In the genomic region with DNA sequence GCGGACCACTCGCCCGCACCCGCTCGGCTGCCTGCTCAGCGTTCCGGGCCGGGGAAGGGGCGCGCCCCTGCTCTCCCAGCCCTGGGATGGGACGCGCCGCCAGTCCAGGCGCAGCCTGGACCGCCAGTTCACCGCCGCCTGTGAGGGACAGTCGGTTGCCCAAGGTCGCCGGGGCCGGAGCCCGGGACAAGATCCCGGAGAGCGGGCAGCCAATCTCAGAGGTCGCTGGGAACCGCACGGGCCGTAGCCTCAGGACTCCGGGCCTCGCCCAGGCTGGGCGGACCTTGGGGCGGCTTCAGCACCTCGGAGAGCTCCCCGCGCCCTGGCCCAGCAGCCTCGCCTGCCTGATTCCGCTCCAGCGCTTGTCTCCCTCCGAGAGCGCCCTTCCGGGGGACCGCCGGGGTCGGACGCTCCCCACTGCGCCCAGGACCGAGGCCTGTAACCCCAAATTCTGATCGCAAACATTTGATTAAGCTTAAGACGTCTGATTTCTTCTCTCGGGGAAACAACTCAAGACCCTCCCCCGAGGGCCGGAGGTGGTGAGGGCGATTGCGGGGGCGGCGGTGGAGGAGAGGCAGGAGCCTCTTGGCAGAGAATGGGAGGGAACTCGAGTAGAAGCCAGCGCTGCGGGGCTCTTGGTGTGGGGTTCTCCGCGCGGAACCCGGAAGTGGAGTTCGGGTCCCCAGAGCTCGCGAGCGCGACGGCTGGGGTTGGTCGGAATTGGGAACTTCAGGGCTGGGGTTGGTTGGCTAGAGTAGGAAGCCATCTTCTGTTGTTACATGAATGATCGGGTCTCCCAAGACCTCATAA, we compare ENCODE assay signal across 1 cellular context.
A peak's percentile ranks its signal among the peaks of the same experiment; 100 is the strongest.
TF ChIP-seq lines count a peak whose summit lies in the region.

No MANE protein-coding gene starts in this region.

TF ChIP-seq in K562, 482 proteins besides CTCF, POLR2A, EP300 and RAD21 (continued from another document and continues in another):
- TF ChIP-seq, protein P1, sequence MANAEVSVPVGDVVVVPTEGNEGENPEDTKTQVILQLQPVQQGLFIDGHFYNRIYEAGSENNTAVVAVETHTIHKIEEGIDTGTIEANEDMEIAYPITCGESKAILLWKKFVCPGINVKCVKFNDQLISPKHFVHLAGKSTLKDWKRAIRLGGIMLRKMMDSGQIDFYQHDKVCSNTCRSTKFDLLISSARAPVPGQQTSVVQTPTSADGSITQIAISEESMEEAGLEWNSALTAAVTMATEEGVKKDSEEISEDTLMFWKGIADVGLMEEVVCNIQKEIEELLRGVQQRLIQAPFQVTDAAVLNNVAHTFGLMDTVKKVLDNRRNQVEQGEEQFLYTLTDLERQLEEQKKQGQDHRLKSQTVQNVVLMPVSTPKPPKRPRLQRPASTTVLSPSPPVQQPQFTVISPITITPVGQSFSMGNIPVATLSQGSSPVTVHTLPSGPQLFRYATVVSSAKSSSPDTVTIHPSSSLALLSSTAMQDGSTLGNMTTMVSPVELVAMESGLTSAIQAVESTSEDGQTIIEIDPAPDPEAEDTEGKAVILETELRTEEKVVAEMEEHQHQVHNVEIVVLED (CRISPR knock-in tag; IDR thresholded peaks at IDR 0.05): 0 out of 2 replicates have a peak, but pooled peaks have one; percentile 14
- TF ChIP-seq ZBTB7A (IDR thresholded peaks at IDR 0.05; ENCODE audit: borderline replicate concordance, control insufficient read depth, low read depth, low read length): peak; percentile 85
- peak; percentile 67; the same call in 1 of the 2 replicates for TF ChIP-seq ZBTB1 (CRISPR knock-in tag; IDR thresholded peaks at IDR 0.05; ENCODE audit: borderline replicate concordance, low read depth)
- TF ChIP-seq RHOXF2B (CRISPR knock-in tag; conservative IDR thresholded peaks at IDR 0.05): no peak
- TF ChIP-seq BRD4 (IDR thresholded peaks at IDR 0.05): no peak
- TF ChIP-seq, protein P2, sequence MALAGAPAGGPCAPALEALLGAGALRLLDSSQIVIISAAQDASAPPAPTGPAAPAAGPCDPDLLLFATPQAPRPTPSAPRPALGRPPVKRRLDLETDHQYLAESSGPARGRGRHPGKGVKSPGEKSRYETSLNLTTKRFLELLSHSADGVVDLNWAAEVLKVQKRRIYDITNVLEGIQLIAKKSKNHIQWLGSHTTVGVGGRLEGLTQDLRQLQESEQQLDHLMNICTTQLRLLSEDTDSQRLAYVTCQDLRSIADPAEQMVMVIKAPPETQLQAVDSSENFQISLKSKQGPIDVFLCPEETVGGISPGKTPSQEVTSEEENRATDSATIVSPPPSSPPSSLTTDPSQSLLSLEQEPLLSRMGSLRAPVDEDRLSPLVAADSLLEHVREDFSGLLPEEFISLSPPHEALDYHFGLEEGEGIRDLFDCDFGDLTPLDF (CRISPR knock-in tag; IDR thresholded peaks at IDR 0.05): peak; percentile 96
- peak; percentile 79 for TF ChIP-seq MAX (CRISPR knock-in tag; IDR thresholded peaks at IDR 0.05)
- no peak for TF ChIP-seq DNMT1 (IDR thresholded peaks at IDR 0.05)
- TF ChIP-seq ARID1B (IDR thresholded peaks at IDR 0.05): no peak
- TF ChIP-seq ZNF239 (CRISPR knock-in tag; IDR thresholded peaks at IDR 0.05): no peak
- TF ChIP-seq ESRRB (CRISPR knock-in tag; IDR thresholded peaks at IDR 0.05; ENCODE audit: borderline replicate concordance): no peak
- TF ChIP-seq PCBP1 (IDR thresholded peaks at IDR 0.05; ENCODE audit: low read depth, low read length, poor library complexity, severe bottlenecking): no peak
- 0 out of 2 replicates have a peak, but pooled peaks have one; percentile 34 for TF ChIP-seq OTX1 (CRISPR knock-in tag; IDR thresholded peaks at IDR 0.05)
- TF ChIP-seq ZBTB12 (CRISPR knock-in tag; IDR thresholded peaks at IDR 0.05): no peak
- TF ChIP-seq ZNF561 (CRISPR knock-in tag; conservative IDR thresholded peaks at IDR 0.05): no peak
- TF ChIP-seq ZNF780A (CRISPR knock-in tag; IDR thresholded peaks at IDR 0.05): no peak
- TF ChIP-seq NR3C1 (CRISPR knock-in tag; IDR thresholded peaks at IDR 0.05): peak; percentile 98
- peak; percentile 37; the same call in 1 of the 2 replicates for TF ChIP-seq MTA3 (IDR thresholded peaks at IDR 0.05; ENCODE audit: borderline replicate concordance)
- peak; percentile 66 for TF ChIP-seq POLR2G (IDR thresholded peaks at IDR 0.05; ENCODE audit: low read depth, low read length)
- no peak for TF ChIP-seq U2AF2 (optimal IDR thresholded peaks at IDR 0.05; ENCODE audit: low read depth, low read length)
- no peak for TF ChIP-seq XRCC3 (IDR thresholded peaks at IDR 0.05)
- TF ChIP-seq SAP30 (IDR thresholded peaks at IDR 0.05; ENCODE audit: borderline replicate concordance, insufficient read depth, low read depth, low read length, poor library complexity, severe bottlenecking): peak; percentile 97
- TF ChIP-seq TCF3 (CRISPR knock-in tag; IDR thresholded peaks at IDR 0.05): 0 out of 2 replicates have a peak, but pooled peaks have one; percentile 32
- peak; percentile 79 for TF ChIP-seq NCOA6 (IDR thresholded peaks at IDR 0.05)
- no peak for TF ChIP-seq ZSCAN32 (CRISPR knock-in tag; IDR thresholded peaks at IDR 0.05)
- peak; percentile 82 for TF ChIP-seq FUS (optimal IDR thresholded peaks at IDR 0.05; ENCODE audit: low read depth, low read length)
- TF ChIP-seq CTCFL (IDR thresholded peaks at IDR 0.05; ENCODE audit: borderline replicate concordance, insufficient read depth, low read depth, low read length, poor library complexity, severe bottlenecking): no peak
- TF ChIP-seq, protein P3, sequence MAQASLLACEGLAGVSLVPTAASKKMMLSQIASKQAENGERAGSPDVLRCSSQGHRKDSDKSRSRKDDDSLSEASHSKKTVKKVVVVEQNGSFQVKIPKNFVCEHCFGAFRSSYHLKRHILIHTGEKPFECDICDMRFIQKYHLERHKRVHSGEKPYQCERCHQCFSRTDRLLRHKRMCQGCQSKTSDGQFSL (CRISPR knock-in tag; IDR thresholded peaks at IDR 0.05): peak; percentile 68; the same call in 1 of the 2 replicates
- TF ChIP-seq, protein P3 (tag; IDR thresholded peaks at IDR 0.05): no peak
- TF ChIP-seq MYNN (IDR thresholded peaks at IDR 0.05): peak; percentile 52; the same call in 1 of the 2 replicates
- 0 out of 2 replicates have a peak, but pooled peaks have one; percentile 43 for TF ChIP-seq MYNN (CRISPR knock-in tag; IDR thresholded peaks at IDR 0.05)
- no peak for TF ChIP-seq KLF10 (CRISPR knock-in tag; IDR thresholded peaks at IDR 0.05)
- TF ChIP-seq BDP1 (IDR thresholded peaks at IDR 0.05; ENCODE audit: insufficient read depth, insufficient read length): no peak
- peak; percentile 99 for TF ChIP-seq LCOR (CRISPR knock-in tag; IDR thresholded peaks at IDR 0.05)
- TF ChIP-seq, protein P4, sequence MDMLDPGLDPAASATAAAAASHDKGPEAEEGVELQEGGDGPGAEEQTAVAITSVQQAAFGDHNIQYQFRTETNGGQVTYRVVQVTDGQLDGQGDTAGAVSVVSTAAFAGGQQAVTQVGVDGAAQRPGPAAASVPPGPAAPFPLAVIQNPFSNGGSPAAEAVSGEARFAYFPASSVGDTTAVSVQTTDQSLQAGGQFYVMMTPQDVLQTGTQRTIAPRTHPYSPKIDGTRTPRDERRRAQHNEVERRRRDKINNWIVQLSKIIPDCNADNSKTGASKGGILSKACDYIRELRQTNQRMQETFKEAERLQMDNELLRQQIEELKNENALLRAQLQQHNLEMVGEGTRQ (CRISPR knock-in tag; IDR thresholded peaks at IDR 0.05): 0 out of 2 replicates have a peak, but pooled peaks have one; percentile 24
- 0 out of 2 replicates have a peak, but pooled peaks have one; percentile 67 for TF ChIP-seq RBM14 (IDR thresholded peaks at IDR 0.05; ENCODE audit: borderline replicate concordance, insufficient read depth, low read depth, low read length)
- peak; percentile 45 for TF ChIP-seq ZFX (CRISPR knock-in tag; IDR thresholded peaks at IDR 0.05)
- TF ChIP-seq LEF1 (IDR thresholded peaks at IDR 0.05): no peak
- peak; percentile 86 for TF ChIP-seq ZNF766 (CRISPR knock-in tag; conservative IDR thresholded peaks at IDR 0.05)
- no peak for TF ChIP-seq TARDBP (IDR thresholded peaks at IDR 0.05)
- TF ChIP-seq ZNF140 (CRISPR knock-in tag; IDR thresholded peaks at IDR 0.05): no peak
- TF ChIP-seq ARID4B (CRISPR knock-in tag; IDR thresholded peaks at IDR 0.05): peak; percentile 100
- peak; percentile 77; the same call in 1 of the 2 replicates for TF ChIP-seq ZNF431 (CRISPR knock-in tag; IDR thresholded peaks at IDR 0.05)
- TF ChIP-seq PRMT5 (CRISPR knock-in tag; IDR thresholded peaks at IDR 0.05): peak; percentile 94
- peak; percentile 85 for TF ChIP-seq CXXC5 (CRISPR knock-in tag; IDR thresholded peaks at IDR 0.05)
- peak; percentile 90; the same call in 1 of the 2 replicates for TF ChIP-seq XRCC5 (IDR thresholded peaks at IDR 0.05; ENCODE audit: low read depth, low read length)
- no peak for TF ChIP-seq ZBTB8A (IDR thresholded peaks at IDR 0.05; ENCODE audit: partially characterized antibody)
- peak; percentile 37; the same call in 1 of the 2 replicates for TF ChIP-seq ESRRA (IDR thresholded peaks at IDR 0.05; ENCODE audit: borderline replicate concordance, low read depth)
- TF ChIP-seq SAFB2 (IDR thresholded peaks at IDR 0.05; ENCODE audit: borderline replicate concordance, low read depth, low read length, severe bottlenecking): no peak
- TF ChIP-seq, protein P5, sequence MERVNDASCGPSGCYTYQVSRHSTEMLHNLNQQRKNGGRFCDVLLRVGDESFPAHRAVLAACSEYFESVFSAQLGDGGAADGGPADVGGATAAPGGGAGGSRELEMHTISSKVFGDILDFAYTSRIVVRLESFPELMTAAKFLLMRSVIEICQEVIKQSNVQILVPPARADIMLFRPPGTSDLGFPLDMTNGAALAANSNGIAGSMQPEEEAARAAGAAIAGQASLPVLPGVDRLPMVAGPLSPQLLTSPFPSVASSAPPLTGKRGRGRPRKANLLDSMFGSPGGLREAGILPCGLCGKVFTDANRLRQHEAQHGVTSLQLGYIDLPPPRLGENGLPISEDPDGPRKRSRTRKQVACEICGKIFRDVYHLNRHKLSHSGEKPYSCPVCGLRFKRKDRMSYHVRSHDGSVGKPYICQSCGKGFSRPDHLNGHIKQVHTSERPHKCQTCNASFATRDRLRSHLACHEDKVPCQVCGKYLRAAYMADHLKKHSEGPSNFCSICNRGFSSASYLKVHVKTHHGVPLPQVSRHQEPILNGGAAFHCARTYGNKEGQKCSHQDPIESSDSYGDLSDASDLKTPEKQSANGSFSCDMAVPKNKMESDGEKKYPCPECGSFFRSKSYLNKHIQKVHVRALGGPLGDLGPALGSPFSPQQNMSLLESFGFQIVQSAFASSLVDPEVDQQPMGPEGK (CRISPR knock-in tag; IDR thresholded peaks at IDR 0.05; ENCODE audit: borderline replicate concordance): no peak
- TF ChIP-seq MIER1 (IDR thresholded peaks at IDR 0.05; ENCODE audit: low read depth): peak; percentile 97
- TF ChIP-seq RBM22 (IDR thresholded peaks at IDR 0.05; ENCODE audit: low read depth, low read length, poor library complexity, severe bottlenecking): peak; percentile 91
- TF ChIP-seq TBL1XR1 (IDR thresholded peaks at IDR 0.05; ENCODE audit: low read length in 2 of 2): no peak
